Comparison of ENCODE assay signal across 21 cellular contexts in the genomic region with DNA sequence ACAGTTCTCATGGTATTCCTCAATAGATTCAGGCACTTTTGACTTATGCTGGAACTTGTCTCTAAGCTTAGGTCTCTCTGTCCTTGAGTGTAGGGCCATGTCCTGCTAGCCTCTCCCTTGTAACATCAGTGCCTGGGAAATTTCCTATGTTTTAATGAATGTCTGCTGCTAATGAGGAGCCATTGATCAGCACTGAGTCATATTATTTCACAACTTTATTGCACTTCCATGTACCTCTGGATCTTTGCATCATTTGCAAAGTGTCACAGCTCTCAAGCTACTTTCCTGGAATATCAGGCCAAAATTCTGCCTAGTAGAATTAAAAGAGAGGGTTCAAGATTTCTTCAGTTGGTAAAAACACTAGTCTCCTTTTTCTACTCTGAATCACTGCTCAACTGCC.
A peak's percentile ranks its signal among the peaks of the same experiment; 100 is the strongest.
DNase-seq lines count a peak whose midpoint lies in the region; ATAC-seq, FAIRE-seq and TF ChIP-seq lines count a peak whose summit lies in the region.
"Had no signal": no experiment of that assay in that cellular context is flagged by ENCODE, and none has a peak within 500 bp of the region (broad histone marks: within the 10 kb centered on the region; RNA-seq: fewer than 3 reads in every experiment).

No MANE protein-coding gene starts in this region.

- in situ Hi-C loops in mammary epithelial cell (cut with MboI; ENCODE audit: low sequenced_read_pairs in 2 of 2) = no loop called here

- dilution Hi-C loops in mammary epithelial cell (cut with HindIII; ENCODE audit: low sequenced_read_pairs) = no loop called here

- peaks cover 20% of the 10 kb centered on the region for H3K27me3 Mint-ChIP-seq in CD8-positive, alpha-beta T cell (ENCODE audit: low read depth)
- H3K27me3 Mint-ChIP-seq: CD4-positive, CD25-positive, alpha-beta regulatory T cell had no signal

- H3K27ac ChIP-seq in mammary epithelial cell (ENCODE audit: insufficient read depth, low read depth, low read length) = no peak overlapping the region
- H3K27ac ChIP-seq in small intestine (ENCODE audit: low read depth in 1 of 2, low read length in 1 of 2) = peak overlapping the region in 1 of 2 donors; percentile 16
- no peak overlapping the region for H3K27ac ChIP-seq in Karpas-422 (ENCODE audit: low read length)
- H3K27ac ChIP-seq in CD8-positive, alpha-beta T cell (ENCODE audit: low read depth, low read length) = no peak overlapping the region
- H3K27ac ChIP-seq: WERI-Rb-1 had no signal

- no peak overlapping the region for H3K4me3 Mint-ChIP-seq in CD8-positive, alpha-beta T cell
- H3K4me3 Mint-ChIP-seq: CD4-positive, CD25-positive, alpha-beta regulatory T cell; T-helper 17 cell had no signal

- H3K4me1 ChIP-seq in mammary epithelial cell (ENCODE audit: insufficient read depth, low read length) (peaks cover 33% of the 10 kb centered on the region), small intestine (ENCODE audit: control insufficient read depth in 2 of 2, insufficient read depth in 1 of 2, low read depth in 1 of 2, low read length in 1 of 2) (peaks cover 6 to 9% of the 10 kb centered on the region in 2 donors), Karpas-422 (ENCODE audit: low read length) (no peaks in the 10 kb centered on the region)
- no peaks in the 10 kb centered on the region for H3K4me1 ChIP-seq in CD8-positive, alpha-beta T cell (ENCODE audit: insufficient read depth, low read length)

- TF ChIP-seq CTCF in mammary epithelial cell (conservative IDR thresholded peaks at IDR 0.05 in 1 of 2, IDR thresholded peaks at IDR 0.05 in 1 of 2; ENCODE audit: extremely low read depth in 1 of 2, insufficient read depth in 1 of 2, low read depth in 1 of 2, low read length in 2 of 2) = no peak
- no peak for TF ChIP-seq CTCF in lower leg skin (IDR thresholded peaks at IDR 0.05)
- no peak for TF ChIP-seq CTCF in CD8-positive, alpha-beta T cell (IDR thresholded peaks at IDR 0.05)

- no peaks in the 10 kb centered on the region for H3K9me2 ChIP-seq in Karpas-422 (replicated peaks; ENCODE audit: insufficient read depth, low read length)

- DNase-seq in HCEC 1CT (peak; percentile 45), mammary epithelial cell (peak; percentile 65), left lobe of liver (ENCODE audit: low spot score) (no peak), small intestine (peak; percentile 82), Karpas-422 (no peak), lower leg skin (ENCODE audit: low spot score in 2 of 2) (no peak)
- DNase-seq in CD8-positive, alpha-beta T cell = no peak
- DNase-seq: activated CD4-positive, alpha-beta T cell treated with anti-CD3 and anti-CD28 coated beads, Interleukin-2, amount 50 U/mL, for 48 hours; activated naive CD4-positive, alpha-beta T cell treated with Interleukin-2 at 50 U/mL for 16 hours; CD4-positive, CD25-positive, alpha-beta regulatory T cell; cerebellar nuclear complex; effector CD4-positive, alpha-beta T cell; KG1; left ventricle myocardium superior; NCI-H2029; NCI-H345; stimulated activated CD4-positive, alpha-beta T cell treated with anti-CD3 and anti-CD28 coated beads, Interleukin-15, amount 100 ng/mL, for 24 hours; T-helper 17 cell; WERI-Rb-1 had no signal

- H3K9me3 Mint-ChIP-seq in CD8-positive, alpha-beta T cell = no peaks in the 10 kb centered on the region

- BruUV-seq in mammary epithelial cell (replicated peaks; lab: Mats Ljungman, UMichigan) = no TSS peak

- H2AFZ ChIP-seq in mammary epithelial cell (ENCODE audit: low read depth, low read length) (no peak overlapping the region), Karpas-422 (ENCODE audit: low read length) (no peak overlapping the region)

- ATAC-seq in left lobe of liver (peak; percentile 7), HG02870 (IDR thresholded peaks at IDR 0.05; ENCODE audit: unreplicated experiment) (no peak)
- ATAC-seq in CD8-positive, alpha-beta T cell = no peak
- ATAC-seq: GM12878, left ventricle myocardium superior, T-helper 17 cell had no signal

- H3K9me3 ChIP-seq in mammary epithelial cell (replicated peaks; ENCODE audit: insufficient read depth, low read length) (no peaks in the 10 kb centered on the region), small intestine (ENCODE audit: control insufficient read depth, low read depth) (no peaks in the 10 kb centered on the region), Karpas-422 (ENCODE audit: low read length) (no peaks in the 10 kb centered on the region)
- H3K9me3 ChIP-seq in CD8-positive, alpha-beta T cell (ENCODE audit: low read length) = no peaks in the 10 kb centered on the region

- H3K79me2 ChIP-seq in mammary epithelial cell (ENCODE audit: insufficient read depth, low read length) (no peaks in the 10 kb centered on the region), Karpas-422 (ENCODE audit: low read length) (no peaks in the 10 kb centered on the region)

- H3K4me1 Mint-ChIP-seq in CD8-positive, alpha-beta T cell (ENCODE audit: low read depth) = no peaks in the 10 kb centered on the region
- H3K4me1 Mint-ChIP-seq: CD4-positive, CD25-positive, alpha-beta regulatory T cell had no signal

- CTCF ChIA-PET in mammary epithelial cell (lab: Charles Lee; ENCODE audit: low non-redundant PET) = no interaction called here
- CTCF ChIA-PET in CD8-positive, alpha-beta T cell (lab: Charles Lee) = no interaction called here

- no peak overlapping the region for H3K9ac ChIP-seq in mammary epithelial cell (ENCODE audit: insufficient read depth, low read length)
- H3K9ac ChIP-seq in Karpas-422 (ENCODE audit: low read length) = no peak overlapping the region

- H3K27ac Mint-ChIP-seq in CD8-positive, alpha-beta T cell = no peak overlapping the region
- H3K27ac Mint-ChIP-seq: CD4-positive, CD25-positive, alpha-beta regulatory T cell; T-helper 17 cell had no signal

- intact Hi-C loops in mammary epithelial cell (cut with micrococcal nuclease) (no loop called here), lower leg skin (cut with DNase I; ENCODE audit: low total_unique reads) (no loop called here)
- intact Hi-C loops in CD8-positive, alpha-beta T cell (cut with DNase I, micrococcal nuclease) = no loop called here

- no peak for TF ChIP-seq POLR2A in lower leg skin (IDR thresholded peaks at IDR 0.05)

- POLR2A ChIA-PET in CD8-positive, alpha-beta T cell (lab: Charles Lee) = interaction anchor here (0.6 kb wide), 1 partner anchor 24 kb away, joined by 3 read pairs; no protein-coding TSS in a partner anchor

- H3K27me3 ChIP-seq in mammary epithelial cell (ENCODE audit: insufficient read depth, low read length) (no peaks in the 10 kb centered on the region), small intestine (ENCODE audit: control insufficient read depth in 2 of 2, insufficient read depth in 2 of 2, low read length in 2 of 2) (no peaks in the 10 kb centered on the region), Karpas-422 (ENCODE audit: low read length) (no peaks in the 10 kb centered on the region)
- H3K27me3 ChIP-seq in CD8-positive, alpha-beta T cell (ENCODE audit: insufficient read depth, low read length) = no peaks in the 10 kb centered on the region

- no peak overlapping the region for H3K4me3 ChIP-seq in mammary epithelial cell (replicated peaks in 1 of 3; ENCODE audit: insufficient read depth in 1 of 3, low read depth in 2 of 3, low read length in 3 of 3)
- no peak overlapping the region for H3K4me3 ChIP-seq in small intestine (ENCODE audit: low read depth in 1 of 2, low read length in 2 of 2)
- H3K4me3 ChIP-seq in Karpas-422 (ENCODE audit: low read length) = no peak overlapping the region
- no peak overlapping the region for H3K4me3 ChIP-seq in lower leg skin (ENCODE audit: low read depth, poor library complexity, severe bottlenecking)
- no peak overlapping the region for H3K4me3 ChIP-seq in CD8-positive, alpha-beta T cell (ENCODE audit: low read depth, low read length)
- H3K4me3 ChIP-seq: GM12878 had no signal

- no peaks in the 10 kb centered on the region for H4K20me1 ChIP-seq in mammary epithelial cell (ENCODE audit: insufficient read depth, low read length)
- no peaks in the 10 kb centered on the region for H4K20me1 ChIP-seq in Karpas-422 (ENCODE audit: insufficient read depth, low read depth, low read length)

- peak overlapping the region; percentile 41 for H3K4me2 ChIP-seq in mammary epithelial cell (ENCODE audit: insufficient read depth, low read depth, low read length)
- H3K4me2 ChIP-seq in Karpas-422 (ENCODE audit: low read depth, low read length, poor library complexity, severe bottlenecking) = no peak overlapping the region

- no peak for FAIRE-seq in small intestine (lab: Jason Lieb, UNC)
- FAIRE-seq: GM12878 had no signal

- H3K36me3 ChIP-seq in mammary epithelial cell (ENCODE audit: insufficient read depth, low read length) (no peaks in the 10 kb centered on the region), small intestine (ENCODE audit: control insufficient read depth in 2 of 2, insufficient read depth in 2 of 2, low read length in 2 of 2) (no peaks in the 10 kb centered on the region), Karpas-422 (ENCODE audit: insufficient read depth, low read length) (no peaks in the 10 kb centered on the region)
- no peaks in the 10 kb centered on the region for H3K36me3 ChIP-seq in CD8-positive, alpha-beta T cell (ENCODE audit: insufficient read depth, low read length)
- H3K36me3 ChIP-seq: WERI-Rb-1 had no signal

- H3K36me3 Mint-ChIP-seq in CD8-positive, alpha-beta T cell = no peaks in the 10 kb centered on the region
- H3K36me3 Mint-ChIP-seq: CD4-positive, CD25-positive, alpha-beta regulatory T cell had no signal

Comparison
In these comparisons a context has a peak if more than half of its experiments do, and no peak if none do; other contexts are left out.
1. DNase-seq: peak in HCEC 1CT (single experiment), mammary epithelial cell (single experiment) and small intestine (single experiment); none in left lobe of liver (single experiment), Karpas-422 (single experiment), lower leg skin (0 of 2) and CD8-positive, alpha-beta T cell (0 of 7).